9 cellular contexts compared by ENCODE assay signal in genomic region chr5:169302046-169302445, GRCh38. TPM values are rescaled to one million over a fixed set of nuclear protein-coding genes. Genes with fewer than 3 reads are reported as not detected.
DNase-seq lines count a peak whose midpoint lies in the region; ATAC-seq and TF ChIP-seq lines count a peak whose summit lies in the region.
"Had no signal": no experiment of that assay in that cellular context is flagged by ENCODE, and none has a peak within 500 bp of the region (broad histone marks: within the 10 kb centered on the region; RNA-seq: fewer than 3 reads in every experiment).

No MANE protein-coding gene starts in this region.

- no peak for TF ChIP-seq POLR2A in esophagus muscularis mucosa (IDR thresholded peaks at IDR 0.05; ENCODE audit: low read depth)

- no peak overlapping the region for H3K4me3 Mint-ChIP-seq in natural killer cell
- H3K4me3 Mint-ChIP-seq in natural killer cell treated with Interleukin-12 subunit alpha and Interleukin-12 subunit beta and Interleukin-15 and Interleukin-18, amount 100 ng/mL, for 72 hours: no peak overlapping the region
- H3K4me3 Mint-ChIP-seq in activated T-helper 1 cell treated with anti-CD3 and anti-CD28 coated beads, Interleukin-12 subunit alpha, Interleukin-12 subunit beta, Interleukin-2, Interleukin-4 antibody, amounts not matched to agents 30 ng/mL and 10 ng/mL and 1 ng/mL, durations not matched to agents 14 hours and 24 hours and 36 hours: no peak overlapping the region
- H3K4me3 Mint-ChIP-seq: activated CD4-positive, alpha-beta T cell treated with anti-CD3 and anti-CD28 coated beads, Interleukin-2, amount 10 ng/mL, durations not matched to agents 7 days and 5 days had no signal

- H3K36me3 ChIP-seq in esophagus muscularis mucosa: no peaks in the 10 kb centered on the region

- peaks cover 10 to 56% (median 48%) of the 10 kb centered on the region in 4 donors for H3K4me1 ChIP-seq in esophagus muscularis mucosa

- TF ChIP-seq CTCF in natural killer cell (IDR thresholded peaks at IDR 0.05) (no peak), esophagus muscularis mucosa (IDR thresholded peaks at IDR 0.05) (no peak)

- peaks cover 40 to 60% of the 10 kb centered on the region in 2 donors for H3K27me3 Mint-ChIP-seq in natural killer cell (ENCODE audit: low read depth in 2 of 2)
- H3K27me3 Mint-ChIP-seq in natural killer cell treated with Interleukin-12 subunit alpha and Interleukin-12 subunit beta and Interleukin-15 and Interleukin-18, amount 100 ng/mL, for 72 hours: peaks cover 40 to 57% of the 10 kb centered on the region in 2 donors
- H3K27me3 Mint-ChIP-seq in activated T-helper 1 cell treated with anti-CD3 and anti-CD28 coated beads, Interleukin-12 subunit alpha, Interleukin-12 subunit beta, Interleukin-2, Interleukin-4 antibody, amounts not matched to agents 30 ng/mL and 10 ng/mL and 1 ng/mL, durations not matched to agents 14 hours and 24 hours and 36 hours (ENCODE audit: insufficient read depth): peaks cover 42% of the 10 kb centered on the region

- WGBS in esophagus muscularis mucosa: 44% methylated on average over 8 of the region's 8 CpGs

- intact Hi-C loops in natural killer cell (cut with micrococcal nuclease): loop anchor here (1.0 to 10.0 kb wide), 2 partner anchors 597 to 623 kb away; no protein-coding TSS in a partner anchor
- intact Hi-C loops in esophagus muscularis mucosa (cut with DNase I): loop anchor here (1.0 to 10.0 kb wide), 4 partner anchors 283 to 620 kb away; partner anchors contain the start of gene SPDL1
- intact Hi-C loops in activated T-helper 1 cell treated with anti-CD3 and anti-CD28 coated beads, Interleukin-12 subunit alpha, Interleukin-12 subunit beta, Interleukin-2, Interleukin-4 antibody, amounts not matched to agents 30 ng/mL and 10 ng/mL and 1 ng/mL, durations not matched to agents 14 hours and 24 hours and 36 hours (cut with micrococcal nuclease): loop anchor here (1.0 to 5.0 kb wide), 3 partner anchors 280 to 596 kb away; partner anchors contain the start of gene SPDL1

- no peak for DNase-seq in natural killer cell
- no peak for DNase-seq in natural killer cell treated with Interleukin-12 subunit alpha and Interleukin-12 subunit beta and Interleukin-15 and Interleukin-18, amount 100 ng/mL, for 72 hours (ENCODE audit: low spot score)
- DNase-seq in esophagus muscularis mucosa (ENCODE audit: extremely low spot score): no peak
- DNase-seq in SW 1271 (lab: John Stamatoyannopoulos, UW): no peak
- no peak for DNase-seq in activated T-helper 1 cell treated with anti-CD3 and anti-CD28 coated beads, Interleukin-12 subunit alpha, Interleukin-12 subunit beta, Interleukin-2, Interleukin-4 antibody, amounts not matched to agents 30 ng/mL and 10 ng/mL and 1 ng/mL, durations not matched to agents 14 hours and 24 hours and 36 hours (ENCODE audit: low spot score)
- no peak for DNase-seq in NCI-H69 (lab: John Stamatoyannopoulos, UW)

- H3K36me3 Mint-ChIP-seq in natural killer cell: no peaks in the 10 kb centered on the region
- no peaks in the 10 kb centered on the region for H3K36me3 Mint-ChIP-seq in natural killer cell treated with Interleukin-12 subunit alpha and Interleukin-12 subunit beta and Interleukin-15 and Interleukin-18, amount 100 ng/mL, for 72 hours
- H3K36me3 Mint-ChIP-seq in activated T-helper 1 cell treated with anti-CD3 and anti-CD28 coated beads, Interleukin-12 subunit alpha, Interleukin-12 subunit beta, Interleukin-2, Interleukin-4 antibody, amounts not matched to agents 30 ng/mL and 10 ng/mL and 1 ng/mL, durations not matched to agents 14 hours and 24 hours and 36 hours (ENCODE audit: low read depth): no peaks in the 10 kb centered on the region

- H3K9me3 ChIP-seq in esophagus muscularis mucosa: no peaks in the 10 kb centered on the region

- H3K4me3 ChIP-seq in esophagus muscularis mucosa: no peak overlapping the region

- ATAC-seq in natural killer cell (peak in 2 of 3 donors; percentile 15 to 43), HG03457 (IDR thresholded peaks at IDR 0.05; ENCODE audit: unreplicated experiment) (peak; percentile 19), HG03097 (IDR thresholded peaks at IDR 0.05; ENCODE audit: low FRiP score, unreplicated experiment) (no peak)
- no peak for ATAC-seq in natural killer cell treated with Interleukin-12 subunit alpha and Interleukin-12 subunit beta and Interleukin-15 and Interleukin-18, amount 100 ng/mL, for 72 hours

- peaks cover 0 to 19% (median 0%) of the 10 kb centered on the region in 4 donors for H3K27me3 ChIP-seq in esophagus muscularis mucosa

- H3K9me3 Mint-ChIP-seq in natural killer cell: no peaks in the 10 kb centered on the region
- H3K9me3 Mint-ChIP-seq in natural killer cell treated with Interleukin-12 subunit alpha and Interleukin-12 subunit beta and Interleukin-15 and Interleukin-18, amount 100 ng/mL, for 72 hours: no peaks in the 10 kb centered on the region
- H3K9me3 Mint-ChIP-seq in activated T-helper 1 cell treated with anti-CD3 and anti-CD28 coated beads, Interleukin-12 subunit alpha, Interleukin-12 subunit beta, Interleukin-2, Interleukin-4 antibody, amounts not matched to agents 30 ng/mL and 10 ng/mL and 1 ng/mL, durations not matched to agents 14 hours and 24 hours and 36 hours: no peaks in the 10 kb centered on the region
- H3K9me3 Mint-ChIP-seq: activated CD4-positive, alpha-beta T cell treated with anti-CD3 and anti-CD28 coated beads, Interleukin-2, amount 10 ng/mL, durations not matched to agents 7 days and 5 days had no signal

- no peak for TF ChIP-seq EP300 in esophagus muscularis mucosa (IDR thresholded peaks at IDR 0.05)

- H3K4me1 Mint-ChIP-seq in natural killer cell: peaks cover 6 to 9% of the 10 kb centered on the region in 2 donors
- peaks cover 7% of the 10 kb centered on the region in 2 donors for H3K4me1 Mint-ChIP-seq in natural killer cell treated with Interleukin-12 subunit alpha and Interleukin-12 subunit beta and Interleukin-15 and Interleukin-18, amount 100 ng/mL, for 72 hours (ENCODE audit: low read depth in 2 of 2)
- peaks cover 9% of the 10 kb centered on the region for H3K4me1 Mint-ChIP-seq in activated T-helper 1 cell treated with anti-CD3 and anti-CD28 coated beads, Interleukin-12 subunit alpha, Interleukin-12 subunit beta, Interleukin-2, Interleukin-4 antibody, amounts not matched to agents 30 ng/mL and 10 ng/mL and 1 ng/mL, durations not matched to agents 14 hours and 24 hours and 36 hours (ENCODE audit: low read depth)

- H3K27ac Mint-ChIP-seq in natural killer cell: no peak overlapping the region
- no peak overlapping the region for H3K27ac Mint-ChIP-seq in natural killer cell treated with Interleukin-12 subunit alpha and Interleukin-12 subunit beta and Interleukin-15 and Interleukin-18, amount 100 ng/mL, for 72 hours
- no peak overlapping the region for H3K27ac Mint-ChIP-seq in activated T-helper 1 cell treated with anti-CD3 and anti-CD28 coated beads, Interleukin-12 subunit alpha, Interleukin-12 subunit beta, Interleukin-2, Interleukin-4 antibody, amounts not matched to agents 30 ng/mL and 10 ng/mL and 1 ng/mL, durations not matched to agents 14 hours and 24 hours and 36 hours
- H3K27ac Mint-ChIP-seq: activated CD4-positive, alpha-beta T cell treated with anti-CD3 and anti-CD28 coated beads, Interleukin-2, amount 10 ng/mL, durations not matched to agents 7 days and 5 days had no signal

- peak overlapping the region; percentile 84 to 92 (median 88) for H3K27ac ChIP-seq in esophagus muscularis mucosa (replicated peaks in 1 of 4)

RNA-seq across cellular contexts. Expression of gene SLIT3, which starts 1.1 kb away (rescaled TPM):
- under 1 TPM in 2 of 3 donors, not detected in 1; 0.34 to 0.80 TPM for total RNA-seq in natural killer cell
- under 1 TPM in 1 of 2 donors, not detected in 1; 0.14 TPM for total RNA-seq in natural killer cell treated with Interleukin-12 subunit alpha and Interleukin-12 subunit beta and Interleukin-15 and Interleukin-18, amount 100 ng/mL, for 72 hours
- total RNA-seq in esophagus muscularis mucosa: 10 to 100 TPM; 41.1 to 86.6 (median 62.7) TPM
- 0.03 and 0.20 TPM in 2 replicates for total RNA-seq in activated T-helper 1 cell treated with anti-CD3 and anti-CD28 coated beads, Interleukin-12 subunit alpha, Interleukin-12 subunit beta, Interleukin-2, Interleukin-4 antibody, amounts not matched to agents 30 ng/mL and 10 ng/mL and 1 ng/mL, durations not matched to agents 14 hours and 24 hours and 36 hours

Comparison
In these comparisons a context has a peak if more than half of its experiments do, and no peak if none do; other contexts are left out.
1. ATAC-seq: peak in natural killer cell (2 of 3) and HG03457 (single experiment); none in natural killer cell treated with Interleukin-12 subunit alpha and Interleukin-12 subunit beta and Interleukin-15 and Interleukin-18, amount 100 ng/mL, for 72 hours (0 of 2) and HG03097 (single experiment).
2. RNA of gene SLIT3, which starts 1.1 kb away (total RNA-seq): 41.1 to 86.6 TPM in esophagus muscularis mucosa; 0.34 to 0.80 TPM in natural killer cell, 0.14 TPM in natural killer cell treated with Interleukin-12 subunit alpha and Interleukin-12 subunit beta and Interleukin-15 and Interleukin-18, amount 100 ng/mL, for 72 hours and 0.03 to 0.20 TPM in activated T-helper 1 cell treated with anti-CD3 and anti-CD28 coated beads, Interleukin-12 subunit alpha, Interleukin-12 subunit beta, Interleukin-2, Interleukin-4 antibody, amounts not matched to agents 30 ng/mL and 10 ng/mL and 1 ng/mL, durations not matched to agents 14 hours and 24 hours and 36 hours; every median in the first group is over 10 times any median in the second.